2 cellular contexts compared by ENCODE assay signal in the genomic region with DNA sequence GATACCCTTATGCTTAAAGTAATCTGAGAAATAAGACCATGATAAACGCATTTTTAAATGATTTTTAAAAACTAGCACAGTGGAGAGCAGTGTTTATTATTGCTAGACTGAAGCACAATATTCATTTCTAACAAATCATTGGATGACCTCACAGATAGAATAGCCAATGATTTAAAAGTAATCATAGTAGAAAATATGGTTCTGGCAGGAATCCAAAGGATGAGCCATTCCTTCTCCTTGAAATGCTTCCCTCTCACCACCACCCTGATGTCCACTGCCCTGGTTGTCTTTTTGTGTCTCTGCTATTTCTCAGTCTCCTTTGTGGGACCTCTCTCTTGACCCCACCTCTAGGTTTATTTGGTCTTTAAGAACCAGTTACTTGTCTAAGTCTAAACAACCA.
TF ChIP-seq lines count a peak whose summit lies in the region.

No MANE protein-coding gene starts in this region.

TF ChIP-seq in SK-N-SH treated with all-trans-retinoic acid at 6 μM for 48 hours, 23 proteins besides CTCF, POLR2A, EP300 and RAD21 (continued from another document):
- TF ChIP-seq CREB5 (CRISPR knock-in tag; IDR thresholded peaks at IDR 0.05; ENCODE audit: low read depth) (no peak), TCF4 (CRISPR knock-in tag; IDR thresholded peaks at IDR 0.05; ENCODE audit: borderline replicate concordance) (no peak), SNAI2 (CRISPR knock-in tag; IDR thresholded peaks at IDR 0.05) (no peak), TOX (CRISPR knock-in tag; IDR thresholded peaks at IDR 0.05; ENCODE audit: borderline replicate concordance) (no peak), CSDC2 (CRISPR knock-in tag; IDR thresholded peaks at IDR 0.05) (no peak), ZFP30 (CRISPR knock-in tag; IDR thresholded peaks at IDR 0.05) (no peak), ESRRG (CRISPR knock-in tag; IDR thresholded peaks at IDR 0.05) (no peak), TSHZ2 (CRISPR knock-in tag; IDR thresholded peaks at IDR 0.05) (no peak), ISL1 (CRISPR knock-in tag; IDR thresholded peaks at IDR 0.05) (no peak), PPARA (CRISPR knock-in tag; IDR thresholded peaks at IDR 0.05; ENCODE audit: borderline replicate concordance) (no peak)
TF ChIP-seq in SK-N-SH treated with all-trans-retinoic acid at 6 μM for 48 hours: peak in this region for 0.

TF ChIP-seq in IMR-90, 13 proteins besides CTCF, POLR2A, EP300 and RAD21 (continued from another document):
- TF ChIP-seq, protein P1, sequence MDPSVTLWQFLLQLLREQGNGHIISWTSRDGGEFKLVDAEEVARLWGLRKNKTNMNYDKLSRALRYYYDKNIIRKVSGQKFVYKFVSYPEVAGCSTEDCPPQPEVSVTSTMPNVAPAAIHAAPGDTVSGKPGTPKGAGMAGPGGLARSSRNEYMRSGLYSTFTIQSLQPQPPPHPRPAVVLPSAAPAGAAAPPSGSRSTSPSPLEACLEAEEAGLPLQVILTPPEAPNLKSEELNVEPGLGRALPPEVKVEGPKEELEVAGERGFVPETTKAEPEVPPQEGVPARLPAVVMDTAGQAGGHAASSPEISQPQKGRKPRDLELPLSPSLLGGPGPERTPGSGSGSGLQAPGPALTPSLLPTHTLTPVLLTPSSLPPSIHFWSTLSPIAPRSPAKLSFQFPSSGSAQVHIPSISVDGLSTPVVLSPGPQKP (IDR thresholded peaks at IDR 0.05; ENCODE audit: borderline replicate concordance, low read depth, low read length): no peak
- no peak for TF ChIP-seq NFE2L2 (IDR thresholded peaks at IDR 0.05; ENCODE audit: low read depth, low read length)
